ENCODE assay signal across 8 cellular contexts in genomic region chr1:65687435-65688214, GRCh38.
DNase-seq lines count a peak whose midpoint lies in the region; ATAC-seq, FAIRE-seq and TF ChIP-seq lines count a peak whose summit lies in the region.

No MANE protein-coding gene starts in this region.

- CTCF ChIA-PET in activated CD8-positive, alpha-beta T cell treated with anti-CD3 and anti-CD28 coated beads, Interleukin-2, amount 10 ng/mL, durations not matched to agents 7 days and 5 days (lab: Charles Lee), result interaction anchor here (0.6 to 6.0 kb wide), 49 partner anchors 9 to 1011 kb away, joined by 3 to 47 read pairs (median 4); no protein-coding TSS in a partner anchor
- CTCF ChIA-PET in H1 (lab: Charles Lee; ENCODE audit: partially characterized antibody), result interaction anchor here (0.6 to 4.5 kb wide), 71 partner anchors 9 to 1253 kb away, joined by 3 to 69 read pairs (median 4); no protein-coding TSS in a partner anchor

- ATAC-seq in GM19324 (IDR thresholded peaks at IDR 0.05; ENCODE audit: low FRiP score, unreplicated experiment), result peak; percentile 79
- ATAC-seq in HG03460 (IDR thresholded peaks at IDR 0.05; ENCODE audit: unreplicated experiment), result peak; percentile 84
- ATAC-seq in activated CD8-positive, alpha-beta T cell treated with anti-CD3 and anti-CD28 coated beads, Interleukin-2, amount 10 ng/mL, durations not matched to agents 7 days and 5 days, result peak; percentile 92

- no peak for TF ChIP-seq EP300 in H1 (IDR thresholded peaks at IDR 0.05; ENCODE audit: borderline replicate concordance in 1 of 2, low read depth in 2 of 2, low read length in 2 of 2)

- no peak overlapping the region for H3K56ac ChIP-seq in H1 (replicated peaks; ENCODE audit: insufficient read length, low read depth, low read length)

- peaks cover 12% of the 10 kb centered on the region for H3K27me3 Mint-ChIP-seq in activated CD8-positive, alpha-beta T cell treated with anti-CD3 and anti-CD28 coated beads, Interleukin-2, amount 10 ng/mL, durations not matched to agents 7 days and 5 days (ENCODE audit: low read depth)

- H3K9me3 Mint-ChIP-seq in activated CD8-positive, alpha-beta T cell treated with anti-CD3 and anti-CD28 coated beads, Interleukin-2, amount 10 ng/mL, durations not matched to agents 7 days and 5 days (ENCODE audit: insufficient read depth), result no peaks in the 10 kb centered on the region

- H3K23me2 ChIP-seq in H1 (ENCODE audit: low read depth, low read length), result no peaks in the 10 kb centered on the region

- no peak overlapping the region for H2AK5ac ChIP-seq in H1 (ENCODE audit: low read depth, low read length)

- no peak overlapping the region for H2BK15ac ChIP-seq in H1 (ENCODE audit: low read length)

- peak; percentile 74 for FAIRE-seq in H1 (lab: Jason Lieb, UNC)

- no peaks in the 10 kb centered on the region for H3K79me2 ChIP-seq in H1 (ENCODE audit: control insufficient read depth in 1 of 2, insufficient read depth in 2 of 2, low read length in 2 of 2)

- H2AFZ ChIP-seq in H1 (ENCODE audit: low read length), result peak overlapping the region; percentile 54; the same call in 1 of the 2 replicates

- no peak overlapping the region for H2BK120ac ChIP-seq in H1 (replicated peaks; ENCODE audit: low read depth, low read length)

- 0 out of 4 replicates have a peak overlapping the region, but pooled peaks of 1 of the 2 experiments have one; percentile 4 for H3K4me2 ChIP-seq in H1 (ENCODE audit: insufficient read depth in 1 of 2, low read depth in 2 of 2, low read length in 2 of 2)

- no peak overlapping the region for H4K5ac ChIP-seq in H1 (ENCODE audit: insufficient read length, low read depth, low read length)

- no peaks in the 10 kb centered on the region for H3K79me1 ChIP-seq in H1 (ENCODE audit: low read depth, low read length)

- peak in 13 of 14 donors; percentile 4 to 93 (median 79) for DNase-seq in C1 segment of cervical spinal cord (lab: John Stamatoyannopoulos, UW)
- peak; percentile 72 for DNase-seq in NCI-H82 (lab: John Stamatoyannopoulos, UW)
- peak; percentile 79 for DNase-seq in activated CD8-positive, alpha-beta T cell treated with anti-CD3 and anti-CD28 coated beads, Interleukin-2, amount 10 ng/mL, durations not matched to agents 7 days and 5 days
- DNase-seq in H1 (ENCODE audit: low read depth in 1 of 2, low spot score in 2 of 2), result peak; percentile 29 to 95
- peak; percentile 93 for DNase-seq in mesenteric fat pad (ENCODE audit: low spot score)
- DNase-seq in stimulated activated CD8-positive, alpha-beta memory T cell treated with anti-CD3 and anti-CD28 coated beads, Interleukin-15, amount 100 ng/mL, for 4 hours (ENCODE audit: low read depth in 2 of 2), result peak; percentile 23 to 51

- no peak overlapping the region for H3K27ac Mint-ChIP-seq in activated CD8-positive, alpha-beta T cell treated with anti-CD3 and anti-CD28 coated beads, Interleukin-2, amount 10 ng/mL, durations not matched to agents 7 days and 5 days

- H4K91ac ChIP-seq in H1 (replicated peaks; ENCODE audit: insufficient read length, low read length), result no peak overlapping the region

- no peak overlapping the region for H3K4ac ChIP-seq in H1 (replicated peaks; ENCODE audit: insufficient read length, low read depth, low read length)

- H3K27ac ChIP-seq in H1 (ENCODE audit: low read depth, low read length), result no peak overlapping the region

- peak; percentile 99 to 100 for TF ChIP-seq RAD21 in H1 (IDR thresholded peaks at IDR 0.05 in 1 of 2, conservative IDR thresholded peaks at IDR 0.05 in 1 of 2; ENCODE audit: low read depth in 2 of 2, low read length in 2 of 2)

- peaks cover 0 to 3% (median 0%) of the 10 kb centered on the region in 4 experiments; a peak in 2 of 7 replicates for H3K4me1 ChIP-seq in H1 (replicated peaks in 1 of 4; ENCODE audit: control insufficient read depth in 3 of 4, insufficient read depth in 4 of 4, low read length in 3 of 4)

- H3K23ac ChIP-seq in H1 (ENCODE audit: insufficient read length), result no peak overlapping the region

- no peaks in the 10 kb centered on the region for H3K27me3 ChIP-seq in H1 (replicated peaks in 1 of 4; ENCODE audit: control insufficient read depth in 3 of 4, extremely low read depth in 1 of 4, insufficient read depth in 3 of 4, low read length in 3 of 4)

- 40% methylated on average over 8 of the region's 8 CpGs; no CpG with 5 or more reads in 1 of the 2 experiments for WGBS in H1 (ENCODE audit: extremely low coverage in 1 of 2, insufficient coverage in 1 of 2, insufficient read length in 1 of 2, insufficient replicate concordance in 2 of 2, low coverage in 1 of 2, low lambda C conversion rate in 2 of 2, missing lambda C conversion rate in 1 of 2), 2 experiments

- H3K4me1 Mint-ChIP-seq in activated CD8-positive, alpha-beta T cell treated with anti-CD3 and anti-CD28 coated beads, Interleukin-2, amount 10 ng/mL, durations not matched to agents 7 days and 5 days (ENCODE audit: low read depth), result peaks cover 11% of the 10 kb centered on the region

- H4K20me1 ChIP-seq in H1 (replicated peaks in 1 of 2; ENCODE audit: control insufficient read depth in 1 of 2, insufficient read depth in 2 of 2, low read length in 2 of 2), result no peaks in the 10 kb centered on the region

- H3K14ac ChIP-seq in H1 (ENCODE audit: insufficient read length), result no peak overlapping the region

- no peak overlapping the region for H3K9ac ChIP-seq in H1 (replicated peaks in 1 of 4; ENCODE audit: extremely low read depth in 1 of 4, low read depth in 3 of 4, low read length in 3 of 4)

- H4K8ac ChIP-seq in H1 (ENCODE audit: extremely low read depth, insufficient read depth, low read length), result no peak overlapping the region

- peak; percentile 81 to 90 (median 88) for TF ChIP-seq CTCF in H1 (IDR thresholded peaks at IDR 0.05; ENCODE audit: control extremely low read depth in 1 of 3, insufficient read depth in 1 of 3, low read depth in 1 of 3, low read length in 3 of 3)

- H3K36me3 ChIP-seq in H1 (ENCODE audit: control insufficient read depth in 2 of 4, insufficient read depth in 4 of 4, low read length in 3 of 4), result no peaks in the 10 kb centered on the region

- H3K18ac ChIP-seq in H1 (ENCODE audit: extremely low read depth, low read length), result no peak overlapping the region

- POLR2A ChIA-PET in activated CD8-positive, alpha-beta T cell treated with anti-CD3 and anti-CD28 coated beads, Interleukin-2, amount 10 ng/mL, durations not matched to agents 7 days and 5 days (lab: Charles Lee), result no interaction called here
- POLR2A ChIA-PET in H1 (lab: Charles Lee; ENCODE audit: partially characterized antibody), result interaction anchor here (0.5 to 1.5 kb wide), 3 partner anchors 270 to 452 kb away, joined by 3 to 5 read pairs (median 3); no protein-coding TSS in a partner anchor

- H3K9me3 ChIP-seq in H1 (ENCODE audit: insufficient read depth in 2 of 2, low read depth in 1 of 2, low read length in 1 of 2), result peaks cover 4 to 8% of the 10 kb centered on the region in 2 experiments; a peak in 2 of 4 replicates

- H3K4me3 ChIP-seq in H1 (ENCODE audit: extremely low read depth in 1 of 4, insufficient read depth in 2 of 4, low read depth in 3 of 4, low read length in 4 of 4), result no peak overlapping the region

- no peak for TF ChIP-seq POLR2A in H1 (IDR thresholded peaks at IDR 0.05; ENCODE audit: control extremely low read depth in 1 of 2, low read depth in 2 of 2, low read length in 2 of 2)

- H3K36me3 Mint-ChIP-seq in activated CD8-positive, alpha-beta T cell treated with anti-CD3 and anti-CD28 coated beads, Interleukin-2, amount 10 ng/mL, durations not matched to agents 7 days and 5 days (ENCODE audit: low read depth), result no peaks in the 10 kb centered on the region

- no peak overlapping the region for H2BK5ac ChIP-seq in H1 (ENCODE audit: low read depth, low read length)

- H2BK12ac ChIP-seq in H1 (ENCODE audit: low read depth, low read length), result no peak overlapping the region

- H2BK20ac ChIP-seq in H1 (ENCODE audit: low read length), result no peak overlapping the region; the same call in 1 of the 2 replicates

- H3K4me3 Mint-ChIP-seq in activated CD8-positive, alpha-beta T cell treated with anti-CD3 and anti-CD28 coated beads, Interleukin-2, amount 10 ng/mL, durations not matched to agents 7 days and 5 days, result no peak overlapping the region

TF ChIP-seq in H1, 55 proteins besides CTCF, POLR2A, EP300 and RAD21:
- TF ChIP-seq CEBPB (IDR thresholded peaks at IDR 0.05; ENCODE audit: low read depth, low read length) (no peak), TAF7 (optimal IDR thresholded peaks at IDR 0.05; ENCODE audit: borderline replicate concordance, low read depth, low read length) (no peak), KDM4A (IDR thresholded peaks at IDR 0.05; ENCODE audit: low read depth, low read length, severe bottlenecking) (no peak), CBX5 (IDR thresholded peaks at IDR 0.05; ENCODE audit: low read depth, low read length) (no peak), RBBP5 (IDR thresholded peaks at IDR 0.05; ENCODE audit: borderline replicate concordance, low read depth, low read length) (no peak), HDAC2 (IDR thresholded peaks at IDR 0.05; ENCODE audit: borderline replicate concordance in 1 of 2, low read depth in 2 of 2, low read length in 2 of 2) (no peak)
TF ChIP-seq in H1: peak in this region for 0.

Comparison
In these comparisons a context has a peak if more than half of its experiments do, and no peak if none do; other contexts are left out.
1. DNase-seq: peak in every context shown above with its lines; median percentile 93 in mesenteric fat pad; 79 in C1 segment of cervical spinal cord; 79 in activated CD8-positive, alpha-beta T cell treated with anti-CD3 and anti-CD28 coated beads, Interleukin-2, amount 10 ng/mL, durations not matched to agents 7 days and 5 days; 72 in NCI-H82; 62 in H1; 37 in stimulated activated CD8-positive, alpha-beta memory T cell treated with anti-CD3 and anti-CD28 coated beads, Interleukin-15, amount 100 ng/mL, for 4 hours.